In genomic region chr9:99840061-99840460, GRCh38 we compare ENCODE assay signal across 35 cellular contexts. TPM values are rescaled to one million over a fixed set of nuclear protein-coding genes. Genes with fewer than 3 reads are reported as not detected.
"Had no signal": no experiment of that assay in that cellular context is flagged by ENCODE, and none has a peak within 500 bp of the region (broad histone marks: within the 10 kb centered on the region; RNA-seq: fewer than 3 reads in every experiment).

No MANE protein-coding gene starts in this region.

- H3K9me3 Mint-ChIP-seq: activated CD4-positive, alpha-beta memory T cell treated with anti-CD3 and anti-CD28 coated beads, Interleukin-2, amount 10 ng/mL, durations not matched to agents 7 days and 5 days; activated naive CD4-positive, alpha-beta T cell treated with anti-CD3 and anti-CD28 coated beads, Interleukin-2, amount 10 ng/mL, durations not matched to agents 7 days and 5 days; central memory CD8-positive, alpha-beta T cell; T-cell had no signal

- H3K4me3 Mint-ChIP-seq: activated CD4-positive, alpha-beta memory T cell treated with anti-CD3 and anti-CD28 coated beads, Interleukin-2, amount 10 ng/mL, durations not matched to agents 7 days and 5 days; activated CD8-positive, alpha-beta memory T cell treated with anti-CD3 and anti-CD28 coated beads, Interleukin-2, amount 10 ng/mL, durations not matched to agents 7 days and 5 days; activated naive CD4-positive, alpha-beta T cell treated with anti-CD3 and anti-CD28 coated beads, Interleukin-2, amount 10 ng/mL, durations not matched to agents 7 days and 5 days; activated naive CD8-positive, alpha-beta T cell; central memory CD8-positive, alpha-beta T cell; T-cell had no signal

- H3K36me3 Mint-ChIP-seq: activated naive CD4-positive, alpha-beta T cell treated with anti-CD3 and anti-CD28 coated beads, Interleukin-2, amount 10 ng/mL, durations not matched to agents 7 days and 5 days had no signal

- H3K27ac Mint-ChIP-seq: activated CD4-positive, alpha-beta memory T cell treated with anti-CD3 and anti-CD28 coated beads, Interleukin-2, amount 10 ng/mL, durations not matched to agents 7 days and 5 days; activated CD8-positive, alpha-beta memory T cell treated with anti-CD3 and anti-CD28 coated beads, Interleukin-2, amount 10 ng/mL, durations not matched to agents 7 days and 5 days; activated naive CD4-positive, alpha-beta T cell treated with anti-CD3 and anti-CD28 coated beads, Interleukin-2, amount 10 ng/mL, durations not matched to agents 7 days and 5 days; activated naive CD8-positive, alpha-beta T cell; T-cell had no signal

- H3K4me2 ChIP-seq: PC-9 had no signal

- H3K27me3 ChIP-seq: ascending aorta, cardiac muscle cell, MG63 had no signal

- FAIRE-seq: RCC 7860 had no signal

- H2AFZ ChIP-seq: PC-9 had no signal

- ATAC-seq: activated CD8-positive, alpha-beta memory T cell treated with anti-CD3 and anti-CD28 coated beads, Interleukin-2, amount 10 ng/mL, durations not matched to agents 7 days and 5 days; Right ventricle myocardium inferior; SK-N-SH treated with all-trans-retinoic acid at 6 μM for 48 hours; T-cell had no signal

- H3K36me3 ChIP-seq: ascending aorta, cardiac muscle cell, MG63, WERI-Rb-1 had no signal

- H3K4me3 ChIP-seq: ascending aorta, cardiac muscle cell, MG63, PC-9 had no signal

- H3K27ac ChIP-seq: ascending aorta, cardiac muscle cell, PC-9, RWPE1, WERI-Rb-1 had no signal

- H3K27me3 Mint-ChIP-seq: activated CD4-positive, alpha-beta memory T cell treated with anti-CD3 and anti-CD28 coated beads, Interleukin-2, amount 10 ng/mL, durations not matched to agents 7 days and 5 days; activated CD8-positive, alpha-beta memory T cell treated with anti-CD3 and anti-CD28 coated beads, Interleukin-2, amount 10 ng/mL, durations not matched to agents 7 days and 5 days; activated naive CD8-positive, alpha-beta T cell; central memory CD8-positive, alpha-beta T cell; T-cell had no signal

- DNase-seq: activated CD4-positive, alpha-beta memory T cell treated with anti-CD3 and anti-CD28 coated beads, Interleukin-2, amount 10 ng/mL, durations not matched to agents 7 days and 5 days; activated CD4-positive, alpha-beta T cell treated with anti-CD3 and anti-CD28 coated beads for 1 hour; activated CD4-positive, alpha-beta T cell treated with anti-CD3 and anti-CD28 coated beads for 48 hours; activated CD4-positive, CD25-positive, alpha-beta regulatory T cell; activated CD8-positive, alpha-beta memory T cell treated with anti-CD3 and anti-CD28 coated beads for 24 hours; activated CD8-positive, alpha-beta memory T cell treated with anti-CD3 and anti-CD28 coated beads, Interleukin-2, amount 10 ng/mL, durations not matched to agents 7 days and 5 days; activated CD8-positive, alpha-beta memory T cell treated with anti-CD3 and anti-CD28 coated beads, Interleukin-2, amount 50 U/mL, for 48 hours; activated effector memory CD4-positive, alpha-beta T cell treated with Interleukin-2 at 50 U/mL for 16 hours; activated naive CD4-positive, alpha-beta T cell treated with anti-CD3 and anti-CD28 coated beads, Interleukin-2, amount 10 ng/mL, durations not matched to agents 7 days and 5 days; activated T-cell treated with anti-CD3 and anti-CD28 coated beads, Interleukin-2, amount 50 U/mL, for 48 hours; amygdala; Kasumi-1; KG1; MG63; NCI-H1092; NCI-H1436 treated with DMSO at 0.1 percent for 48 hours; NCI-H187 treated with DMSO at 0.1 percent for 48 hours; NCI-H2081; NCI-H226; NCI-H446 treated with DMSO at 0.1 percent for 48 hours; NCI-H524; PC-9; SIG-M5; T-cell; T-helper 2 cell; T-helper 9 cell; WERI-Rb-1 had no signal

- H3K4me1 Mint-ChIP-seq: central memory CD8-positive, alpha-beta T cell had no signal

- H3K4me1 ChIP-seq: ascending aorta had no signal

- H3K9me3 ChIP-seq: ascending aorta, MG63 had no signal

RNA-seq across cellular contexts. Expression of gene NR4A3, which starts 18.4 kb away (rescaled TPM):
- total RNA-seq: PC-9 had no signal
